Comparison of ENCODE assay signal across 8 cellular contexts in the genomic region with DNA sequence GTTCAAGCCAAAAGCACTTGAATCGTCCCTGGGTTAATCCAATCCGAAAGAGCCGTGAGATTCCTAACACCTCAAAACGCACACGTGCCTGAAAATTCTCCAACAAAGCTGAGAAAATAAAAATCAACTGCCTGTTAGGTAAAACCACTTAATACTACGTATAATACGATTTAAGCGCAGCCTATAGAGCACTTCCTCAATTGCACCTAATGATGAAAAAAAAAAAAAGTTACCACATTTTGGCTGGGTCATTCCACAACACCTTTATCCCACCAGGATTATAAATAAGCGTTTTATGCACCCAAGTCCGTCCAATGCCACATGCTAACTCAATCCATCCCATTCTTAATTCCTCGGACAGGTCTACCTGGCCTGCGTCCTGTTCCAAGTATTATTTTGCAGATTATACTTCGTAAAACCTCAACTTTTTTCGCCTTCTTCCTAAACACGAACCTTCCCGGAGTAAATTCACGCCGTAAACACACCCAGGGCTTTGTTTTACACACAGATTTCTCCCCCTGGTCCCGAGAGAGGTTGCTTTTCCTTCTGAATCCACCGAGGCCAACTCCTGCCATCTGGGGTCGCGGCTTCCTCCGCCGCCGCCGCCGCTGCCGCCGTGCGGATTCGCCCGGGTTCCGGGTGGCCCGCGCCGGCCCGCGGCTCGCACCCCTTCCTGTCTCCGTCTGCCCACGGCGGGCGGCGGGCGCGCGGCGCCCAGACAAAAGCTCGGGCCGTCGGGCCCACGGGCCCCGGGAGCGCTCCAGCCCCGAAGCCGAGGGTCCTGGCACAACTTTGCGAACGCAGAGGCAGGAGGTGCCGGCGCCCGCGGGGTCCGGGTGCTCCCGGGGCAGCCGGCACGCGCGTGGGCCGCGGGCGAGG.
A peak's percentile ranks its signal among the peaks of the same experiment; 100 is the strongest.
DNase-seq lines count a peak whose midpoint lies in the region; ATAC-seq, FAIRE-seq and TF ChIP-seq lines count a peak whose summit lies in the region.

No MANE protein-coding gene starts in this region.

- H3K4me1 ChIP-seq in ACC112 (ENCODE audit: control insufficient read depth, insufficient read depth, low read length, unreplicated experiment) = peaks cover 8% of the 10 kb centered on the region
- peaks cover 0 to 5% of the 10 kb centered on the region in 2 donors for H3K4me1 ChIP-seq in ascending aorta
- peaks cover 2 to 5% of the 10 kb centered on the region in 2 donors for H3K4me1 ChIP-seq in kidney (ENCODE audit: control insufficient read depth in 1 of 2, insufficient read depth in 1 of 2, low read depth in 1 of 2, low read length in 2 of 2)

- H3K9ac ChIP-seq in kidney (ENCODE audit: low read length in 2 of 2) = peak overlapping the region; percentile 22 to 42

- intact Hi-C loops in ascending aorta (cut with DNase I) = loop anchor here (2.0 kb wide), 3 partner anchors 65 to 113 kb away; a partner anchor contains a TSS
- intact Hi-C loops in kidney (cut with DNase I) = no loop called here

- H3K9me3 ChIP-seq in ascending aorta = no peaks in the 10 kb centered on the region
- no peaks in the 10 kb centered on the region for H3K9me3 ChIP-seq in kidney (ENCODE audit: control insufficient read depth in 1 of 2, low read length in 2 of 2)

- H3K4me3 ChIP-seq in ACC112 (ENCODE audit: low read depth, low read length) (peak overlapping the region; percentile 80), ascending aorta (peak overlapping the region; percentile 84 to 97), kidney (ENCODE audit: low read length in 2 of 2) (peak overlapping the region; percentile 59 to 66)

- no peaks in the 10 kb centered on the region for H3K27me3 ChIP-seq in ACC112 (ENCODE audit: insufficient read depth, low read length)
- H3K27me3 ChIP-seq in ascending aorta = no peaks in the 10 kb centered on the region

- H3K27ac ChIP-seq in ACC112 (ENCODE audit: low read depth, low read length) (no peak overlapping the region), ascending aorta (peak overlapping the region in 1 of 2 donors; percentile 59), kidney (ENCODE audit: low read depth in 2 of 2, low read length in 2 of 2) (no peak overlapping the region)

- DNase-seq in SK-MEL-5 (ENCODE audit: low read depth, low spot score) = peak; percentile 15
- no peak for DNase-seq in ascending aorta (ENCODE audit: low spot score in 2 of 2)
- no peak for DNase-seq in kidney
- DNase-seq in stimulated activated CD8-positive, alpha-beta memory T cell treated with anti-CD3 and anti-CD28 coated beads, Interleukin-12 subunit alpha, Interleukin-12 subunit beta, amount 100 ng/mL, for 1 hour (ENCODE audit: low read depth) = peak; percentile 4
- DNase-seq in NCI-H774 (lab: John Stamatoyannopoulos, UW) = no peak

- H3K36me3 ChIP-seq in ACC112 (ENCODE audit: insufficient read depth, low read length) = no peaks in the 10 kb centered on the region
- H3K36me3 ChIP-seq in ascending aorta = no peaks in the 10 kb centered on the region
- H3K36me3 ChIP-seq in kidney (ENCODE audit: control insufficient read depth in 1 of 2, insufficient read depth in 2 of 2, low read length in 2 of 2) = no peaks in the 10 kb centered on the region

- FAIRE-seq in kidney (lab: Jason Lieb, UNC) = no peak

- peak overlapping the region; percentile 71 for H2AFZ ChIP-seq in ACC112 (ENCODE audit: low read length, unreplicated experiment)

- in situ Hi-C loops in SK-MEL-5 (cut with HindIII; ENCODE audit: low pct_unique_long_range_greater_than_20kb, low sequenced_read_pairs) = no loop called here

- peaks cover 24% of the 10 kb centered on the region for H3K79me2 ChIP-seq in ACC112 (ENCODE audit: control insufficient read depth, insufficient read depth, low read length, unreplicated experiment)

- ATAC-seq in GM18861 (IDR thresholded peaks at IDR 0.05; ENCODE audit: unreplicated experiment) (peak; percentile 10), HG03135 (IDR thresholded peaks at IDR 0.05; ENCODE audit: unreplicated experiment) (peak; percentile 14)

- TF ChIP-seq CTCF in ascending aorta (IDR thresholded peaks at IDR 0.05) (no peak), kidney (IDR thresholded peaks at IDR 0.05; ENCODE audit: borderline replicate concordance, extremely low read depth, insufficient read depth) (no peak)

Comparison
In these comparisons a context has a peak if more than half of its experiments do, and no peak if none do; other contexts are left out.
1. DNase-seq: peak in SK-MEL-5 (single experiment) and stimulated activated CD8-positive, alpha-beta memory T cell treated with anti-CD3 and anti-CD28 coated beads, Interleukin-12 subunit alpha, Interleukin-12 subunit beta, amount 100 ng/mL, for 1 hour (single experiment); none in ascending aorta (0 of 2), kidney (single experiment) and NCI-H774 (single experiment).
2. Peak in every context shown above with its lines, with median percentiles within 50 percentile points of each other: H3K4me3 ChIP-seq.